1 cellular context compared by ENCODE assay signal in the genomic region with DNA sequence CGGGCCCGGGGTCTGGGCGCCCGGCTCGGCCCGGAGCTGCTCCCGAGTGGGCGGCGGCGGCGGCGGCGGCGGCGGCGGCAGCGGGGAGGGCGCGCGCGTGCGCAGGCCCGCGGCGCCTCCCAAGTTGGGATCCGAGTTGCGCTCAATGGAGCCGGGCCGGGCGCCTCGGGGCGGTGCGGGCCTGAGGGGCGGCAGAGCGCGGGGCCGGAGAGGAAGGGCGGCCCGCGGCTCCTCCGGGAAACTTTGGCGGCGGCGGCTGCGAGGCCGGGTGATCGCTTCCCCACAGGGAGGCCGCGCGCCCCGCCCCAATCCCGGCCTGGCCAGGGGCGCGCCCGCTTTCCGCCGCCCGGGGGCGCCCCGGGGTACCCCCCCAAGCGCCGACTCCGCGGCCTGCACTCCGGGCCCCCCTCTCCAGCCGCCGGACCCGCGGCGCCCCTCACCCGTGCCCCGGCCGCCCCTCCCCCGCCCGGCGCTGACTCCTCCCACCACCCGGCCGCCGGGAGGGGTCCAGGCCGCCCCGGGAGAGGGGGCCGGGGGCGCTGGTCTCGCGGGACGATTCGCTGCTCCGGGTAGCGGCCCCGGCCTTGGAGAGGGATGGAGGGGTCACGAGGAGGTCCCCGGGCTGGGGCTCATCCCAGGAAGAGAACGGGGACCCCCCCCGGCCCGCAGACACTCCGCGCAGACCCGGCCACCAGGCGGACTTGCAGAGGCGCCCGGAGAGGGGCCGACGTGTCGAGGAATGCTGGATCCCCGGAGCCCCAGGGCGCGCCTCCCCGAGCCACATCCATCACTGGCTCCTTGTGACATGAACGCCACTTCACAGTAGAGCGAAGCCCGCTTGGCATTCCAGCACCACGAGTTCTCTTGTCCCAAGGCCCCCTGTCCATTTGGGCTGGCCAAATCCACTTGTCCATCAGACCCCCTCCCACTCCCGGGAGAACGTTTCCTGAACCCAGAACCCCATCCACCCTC.
TF ChIP-seq lines count a peak whose summit lies in the region.

Gene RILPL1 (minus strand): TSS at position 48 of the 972 bp plus-strand sequence. CDS start 237 bp downstream, outside the sequence.

TF ChIP-seq in HEK293, 187 proteins besides CTCF, POLR2A, EP300 and RAD21 (continued from another document and continues in another):
- no peak for TF ChIP-seq ZNF518A (tag by site-specific recombination; conservative IDR thresholded peaks at IDR 0.05; ENCODE audit: low read depth)
- TF ChIP-seq TSHZ1 (tag by site-specific recombination; IDR thresholded peaks at IDR 0.05; ENCODE audit: borderline replicate concordance): no peak
- no peak for TF ChIP-seq PRDM1 (tag by site-specific recombination; IDR thresholded peaks at IDR 0.05)
- TF ChIP-seq, protein P1, sequence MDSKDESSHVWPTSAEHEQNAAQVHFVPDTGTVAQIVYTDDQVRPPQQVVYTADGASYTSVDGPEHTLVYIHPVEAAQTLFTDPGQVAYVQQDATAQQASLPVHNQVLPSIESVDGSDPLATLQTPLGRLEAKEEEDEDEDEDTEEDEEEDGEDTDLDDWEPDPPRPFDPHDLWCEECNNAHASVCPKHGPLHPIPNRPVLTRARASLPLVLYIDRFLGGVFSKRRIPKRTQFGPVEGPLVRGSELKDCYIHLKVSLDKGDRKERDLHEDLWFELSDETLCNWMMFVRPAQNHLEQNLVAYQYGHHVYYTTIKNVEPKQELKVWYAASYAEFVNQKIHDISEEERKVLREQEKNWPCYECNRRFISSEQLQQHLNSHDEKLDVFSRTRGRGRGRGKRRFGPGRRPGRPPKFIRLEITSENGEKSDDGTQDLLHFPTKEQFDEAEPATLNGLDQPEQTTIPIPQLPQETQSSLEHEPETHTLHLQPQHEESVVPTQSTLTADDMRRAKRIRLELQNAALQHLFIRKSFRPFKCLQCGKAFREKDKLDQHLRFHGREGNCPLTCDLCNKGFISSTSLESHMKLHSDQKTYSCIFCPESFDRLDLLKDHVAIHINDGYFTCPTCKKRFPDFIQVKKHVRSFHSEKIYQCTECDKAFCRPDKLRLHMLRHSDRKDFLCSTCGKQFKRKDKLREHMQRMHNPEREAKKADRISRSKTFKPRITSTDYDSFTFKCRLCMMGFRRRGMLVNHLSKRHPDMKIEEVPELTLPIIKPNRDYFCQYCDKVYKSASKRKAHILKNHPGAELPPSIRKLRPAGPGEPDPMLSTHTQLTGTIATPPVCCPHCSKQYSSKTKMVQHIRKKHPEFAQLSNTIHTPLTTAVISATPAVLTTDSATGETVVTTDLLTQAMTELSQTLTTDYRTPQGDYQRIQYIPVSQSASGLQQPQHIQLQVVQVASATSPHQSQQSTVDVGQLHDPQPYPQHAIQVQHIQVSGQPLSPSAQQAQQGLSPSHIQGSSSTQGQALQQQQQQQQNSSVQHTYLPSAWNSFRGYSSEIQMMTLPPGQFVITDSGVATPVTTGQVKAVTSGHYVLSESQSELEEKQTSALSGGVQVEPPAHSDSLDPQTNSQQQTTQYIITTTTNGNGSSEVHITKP (tag by site-specific recombination; IDR thresholded peaks at IDR 0.05): peak; percentile 77
- no peak for TF ChIP-seq ZNF157 (tag by site-specific recombination; IDR thresholded peaks at IDR 0.05)
- no peak for TF ChIP-seq ZNF155 (tag by site-specific recombination; IDR thresholded peaks at IDR 0.05)
- no peak for TF ChIP-seq ZNF544 (tag by site-specific recombination; IDR thresholded peaks at IDR 0.05)
- TF ChIP-seq ZNF707 (tag by site-specific recombination; IDR thresholded peaks at IDR 0.05): no peak
- no peak for TF ChIP-seq ZNF174 (tag by site-specific recombination; IDR thresholded peaks at IDR 0.05)
- peak; percentile 51 for TF ChIP-seq ZBTB26 (tag by site-specific recombination; optimal IDR thresholded peaks at IDR 0.05)
- no peak for TF ChIP-seq ZNF132 (tag by site-specific recombination; IDR thresholded peaks at IDR 0.05; ENCODE audit: borderline replicate concordance)
- TF ChIP-seq, protein P2, sequence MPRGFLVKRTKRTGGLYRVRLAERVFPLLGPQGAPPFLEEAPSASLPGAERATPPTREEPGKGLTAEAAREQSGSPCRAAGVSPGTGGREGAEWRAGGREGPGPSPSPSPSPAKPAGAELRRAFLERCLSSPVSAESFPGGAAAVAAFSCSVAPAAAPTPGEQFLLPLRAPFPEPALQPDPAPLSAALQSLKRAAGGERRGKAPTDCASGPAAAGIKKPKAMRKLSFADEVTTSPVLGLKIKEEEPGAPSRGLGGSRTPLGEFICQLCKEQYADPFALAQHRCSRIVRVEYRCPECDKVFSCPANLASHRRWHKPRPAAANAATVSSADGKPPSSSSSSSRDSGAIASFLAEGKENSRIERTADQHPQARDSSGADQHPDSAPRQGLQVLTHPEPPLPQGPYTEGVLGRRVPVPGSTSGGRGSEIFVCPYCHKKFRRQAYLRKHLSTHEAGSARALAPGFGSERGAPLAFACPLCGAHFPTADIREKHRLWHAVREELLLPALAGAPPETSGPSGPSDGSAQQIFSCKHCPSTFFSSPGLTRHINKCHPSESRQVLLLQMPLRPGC (tag by site-specific recombination; IDR thresholded peaks at IDR 0.05): peak; percentile 80
- no peak for TF ChIP-seq ZNF677 (tag by site-specific recombination; IDR thresholded peaks at IDR 0.05)
- peak; percentile 88 for TF ChIP-seq ZNF423 (tag by site-specific recombination; IDR thresholded peaks at IDR 0.05)
- TF ChIP-seq ZNF398 (tag by site-specific recombination; IDR thresholded peaks at IDR 0.05): peak; percentile 77
- TF ChIP-seq ZNF48 (tag by site-specific recombination; IDR thresholded peaks at IDR 0.05): no peak
- TF ChIP-seq ZNF140 (tag by site-specific recombination; IDR thresholded peaks at IDR 0.05): no peak
- TF ChIP-seq ZBTB11 (tag by site-specific recombination; conservative IDR thresholded peaks at IDR 0.05; ENCODE audit: low read depth): no peak
- TF ChIP-seq ZEB2 (tag by site-specific recombination; IDR thresholded peaks at IDR 0.05): peak; percentile 67
- TF ChIP-seq ZNF341 (tag by site-specific recombination; IDR thresholded peaks at IDR 0.05; ENCODE audit: low read depth): peak; percentile 31; the same call in 1 of the 2 replicates
- TF ChIP-seq ZNF121 (tag by site-specific recombination; IDR thresholded peaks at IDR 0.05): no peak
- TF ChIP-seq ZNF292 (tag by site-specific recombination; IDR thresholded peaks at IDR 0.05; ENCODE audit: borderline replicate concordance, low read depth): no peak
- no peak for TF ChIP-seq WT1 (tag by site-specific recombination; IDR thresholded peaks at IDR 0.05)
- no peak for TF ChIP-seq KLF17 (tag by site-specific recombination; IDR thresholded peaks at IDR 0.05)
- TF ChIP-seq ZNF610 (tag by site-specific recombination; IDR thresholded peaks at IDR 0.05; ENCODE audit: borderline replicate concordance): 0 out of 2 replicates have a peak, but pooled peaks have one; percentile 25
